In genomic region chr10:114472874-114473248, GRCh38 we compare ENCODE assay signal across 2 cellular contexts.
TF ChIP-seq lines count a peak whose summit lies in the region.

No MANE protein-coding gene starts in this region.

TF ChIP-seq in liver, 16 proteins besides CTCF, POLR2A, EP300 and RAD21 (continued from another document):
- no peak for TF ChIP-seq REST (IDR thresholded peaks at IDR 0.05)
- TF ChIP-seq ZBTB33 (IDR thresholded peaks at IDR 0.05), result no peak
- TF ChIP-seq FOXA2 (IDR thresholded peaks at IDR 0.05), result no peak
- no peak for TF ChIP-seq RXRA (IDR thresholded peaks at IDR 0.05)
- no peak for TF ChIP-seq YY1 (IDR thresholded peaks at IDR 0.05)
- TF ChIP-seq MAX (IDR thresholded peaks at IDR 0.05), result no peak
- TF ChIP-seq HNF4G (IDR thresholded peaks at IDR 0.05), result no peak
- no peak for TF ChIP-seq FOXA1 (IDR thresholded peaks at IDR 0.05)
- TF ChIP-seq TAF1 (conservative IDR thresholded peaks at IDR 0.05), result no peak
- no peak for TF ChIP-seq HNF4A (conservative IDR thresholded peaks at IDR 0.05)
- no peak for TF ChIP-seq ATF3 (IDR thresholded peaks at IDR 0.05)
- TF ChIP-seq SP1 (IDR thresholded peaks at IDR 0.05), result no peak
- TF ChIP-seq NR2F2 (IDR thresholded peaks at IDR 0.05), result no peak
- no peak for TF ChIP-seq EGR1 (IDR thresholded peaks at IDR 0.05; ENCODE audit: low read depth in 2 of 2)
- no peak for TF ChIP-seq GABPA (IDR thresholded peaks at IDR 0.05 in 1 of 2, conservative IDR thresholded peaks at IDR 0.05 in 1 of 2)

TF ChIP-seq in HepG2, 621 proteins besides CTCF, POLR2A, EP300 and RAD21 (continued from another document):
- no peak for TF ChIP-seq PREB (CRISPR knock-in tag; IDR thresholded peaks at IDR 0.05)
- no peak for TF ChIP-seq GPN1 (CRISPR knock-in tag; IDR thresholded peaks at IDR 0.05; ENCODE audit: borderline replicate concordance)
- no peak for TF ChIP-seq FOXJ3 (CRISPR knock-in tag; IDR thresholded peaks at IDR 0.05; ENCODE audit: borderline replicate concordance)
- TF ChIP-seq ELF1 (CRISPR knock-in tag; IDR thresholded peaks at IDR 0.05), result no peak
- TF ChIP-seq CEBPZ (IDR thresholded peaks at IDR 0.05; ENCODE audit: low read length), result no peak
- TF ChIP-seq HDAC2 (CRISPR knock-in tag; IDR thresholded peaks at IDR 0.05), result no peak
- TF ChIP-seq ZNF138 (CRISPR knock-in tag; IDR thresholded peaks at IDR 0.05; ENCODE audit: low read depth), result no peak
- TF ChIP-seq ONECUT2 (CRISPR knock-in tag; IDR thresholded peaks at IDR 0.05), result no peak
- no peak for TF ChIP-seq ZNF335 (CRISPR knock-in tag; IDR thresholded peaks at IDR 0.05)
- TF ChIP-seq ZNF891 (CRISPR knock-in tag; IDR thresholded peaks at IDR 0.05), result no peak
- no peak for TF ChIP-seq GABPA (IDR thresholded peaks at IDR 0.05; ENCODE audit: low read depth, low read length)
- no peak for TF ChIP-seq GABPA (CRISPR knock-in tag; IDR thresholded peaks at IDR 0.05; ENCODE audit: low read depth)
- TF ChIP-seq BRCA1 (CRISPR knock-in tag; IDR thresholded peaks at IDR 0.05), result no peak
